Comparison of ENCODE assay signal across 31 cellular contexts in genomic region chr16:11752856-11753255, GRCh38. TPM values are rescaled to one million over a fixed set of nuclear protein-coding genes. Genes with fewer than 3 reads are reported as not detected.
A peak's percentile ranks its signal among the peaks of the same experiment; 100 is the strongest.
DNase-seq lines count a peak whose midpoint lies in the region; ATAC-seq and TF ChIP-seq lines count a peak whose summit lies in the region.
"Had no signal": no experiment of that assay in that cellular context is flagged by ENCODE, and none has a peak within 500 bp of the region (broad histone marks: within the 10 kb centered on the region; RNA-seq: fewer than 3 reads in every experiment).

No MANE protein-coding gene starts in this region.

- H3K27me3 ChIP-seq in right lobe of liver (no peaks in the 10 kb centered on the region), endodermal cell (ENCODE audit: control insufficient read depth, insufficient read depth, low read length, poor library complexity, severe bottlenecking) (no peaks in the 10 kb centered on the region)
- H3K27me3 ChIP-seq: gastrocnemius medialis, MG63 had no signal

- no peaks in the 10 kb centered on the region for H3K27me3 Mint-ChIP-seq in activated naive CD8-positive, alpha-beta T cell
- H3K27me3 Mint-ChIP-seq in activated naive CD8-positive, alpha-beta T cell treated with anti-CD3 and anti-CD28 coated beads for 36 hours: no peaks in the 10 kb centered on the region
- no peaks in the 10 kb centered on the region for H3K27me3 Mint-ChIP-seq in endodermal cell (ENCODE audit: insufficient read depth)
- H3K27me3 Mint-ChIP-seq: naive B cell; stimulated activated naive B cell treated with anti-CD40 and anti-IgM and Interleukin-4, amounts not matched to agents 10 μg/mL and 1 μg/mL and 100 μg/mL, for 72 hours had no signal

- no peak overlapping the region for H3K9ac ChIP-seq in endodermal cell (ENCODE audit: extremely low read depth, low read length, poor library complexity, severe bottlenecking)

- H3K4me3 ChIP-seq in right lobe of liver: no peak overlapping the region
- no peak overlapping the region for H3K4me3 ChIP-seq in endodermal cell (ENCODE audit: low read length)
- H3K4me3 ChIP-seq: gastrocnemius medialis, K562, MG63, SK-N-MC, thoracic aorta had no signal

- no peak for TF ChIP-seq POLR2A in right lobe of liver (IDR thresholded peaks at IDR 0.05)

- H3K27ac ChIP-seq in right lobe of liver (peak overlapping the region in 2 of 3 donors; percentile 9 to 83), endodermal cell (ENCODE audit: low read depth, low read length) (no peak overlapping the region)
- H3K27ac ChIP-seq: gastrocnemius medialis, SK-N-MC, thoracic aorta had no signal

- WGBS in right lobe of liver (ENCODE audit: insufficient coverage, low coverage, low lambda C conversion rate, missing lambda C conversion rate): 64% methylated on average over 3 of the region's 3 CpGs
- 96 to 100% methylated on average over 3 of the region's 3 CpGs for WGBS in endodermal cell (ENCODE audit: insufficient coverage in 1 of 2, insufficient read length in 1 of 2), 2 experiments

- H3K4me1 ChIP-seq in right lobe of liver: peaks cover 0 to 39% (median 9%) of the 10 kb centered on the region in 4 donors
- no peaks in the 10 kb centered on the region for H3K4me1 ChIP-seq in endodermal cell (ENCODE audit: control insufficient read depth, insufficient read depth, low read length)
- H3K4me1 ChIP-seq: gastrocnemius medialis had no signal

- peak overlapping the region; percentile 24 for H3K27ac Mint-ChIP-seq in activated naive CD8-positive, alpha-beta T cell
- no peak overlapping the region for H3K27ac Mint-ChIP-seq in activated naive CD8-positive, alpha-beta T cell treated with anti-CD3 and anti-CD28 coated beads for 36 hours
- H3K27ac Mint-ChIP-seq in endodermal cell: no peak overlapping the region
- H3K27ac Mint-ChIP-seq: activated T-helper 2 cell treated with anti-CD3 and anti-CD28 coated beads, Interferon-gamma antibody, Interleukin-2, Interleukin-4, amounts not matched to agents 10 μg/mL and 5 μg/mL and 100 μg/mL, durations not matched to agents 14 hours and 24 hours and 36 hours; HFFc6; stimulated activated naive B cell treated with anti-CD40 and anti-IgM and Interleukin-4, amounts not matched to agents 10 μg/mL and 1 μg/mL and 100 μg/mL, for 72 hours; T-helper 2 cell treated with Interferon-gamma antibody and Interleukin-4, amounts not matched to agents 5 μg/mL and 100 μg/mL, for 36 hours; WTC11 had no signal

- H3K4me3 Mint-ChIP-seq in activated naive CD8-positive, alpha-beta T cell: no peak overlapping the region
- H3K4me3 Mint-ChIP-seq in activated naive CD8-positive, alpha-beta T cell treated with anti-CD3 and anti-CD28 coated beads for 36 hours: no peak overlapping the region
- no peak overlapping the region for H3K4me3 Mint-ChIP-seq in endodermal cell
- H3K4me3 Mint-ChIP-seq: CD14-positive monocyte; HFFc6; immature natural killer cell; naive B cell; stimulated activated naive B cell treated with anti-CD40 and anti-IgM and Interleukin-4, amounts not matched to agents 10 μg/mL and 1 μg/mL and 100 μg/mL, for 72 hours; T-helper 2 cell treated with Interferon-gamma antibody and Interleukin-4, amounts not matched to agents 5 μg/mL and 100 μg/mL, for 36 hours; WTC11 had no signal

- H3K9me3 ChIP-seq in right lobe of liver (no peaks in the 10 kb centered on the region), endodermal cell (ENCODE audit: control insufficient read depth, low read length) (no peaks in the 10 kb centered on the region)
- H3K9me3 ChIP-seq: gastrocnemius medialis, MG63, thoracic aorta had no signal

- no peak for DNase-seq in activated naive CD8-positive, alpha-beta T cell treated with anti-CD3 and anti-CD28 coated beads for 36 hours
- DNase-seq in NCI-H510A (lab: John Stamatoyannopoulos, UW) (peak; percentile 31), right lobe of liver (no peak), HUDEP-2 (lab: John Stamatoyannopoulos, UW; ENCODE audit: unreplicated experiment in 76 of 76) (no peak), endodermal cell (no peak), HCEC 1CT (no peak)
- DNase-seq: activated CD4-positive, alpha-beta T cell treated with anti-CD3 and anti-CD28 coated beads, Interleukin-2, amount 50 U/mL, for 1 hour; cortex of kidney; DMS 273 treated with DMSO at 0.1 percent for 48 hours; gastrocnemius medialis; GDM1; HFFc6; hippocampal formation; immature natural killer cell; mesendoderm; MG63; naive B cell; NCI-H1436; NCI-H69; occipital lobe; stimulated activated CD4-positive, alpha-beta T cell treated with anti-CD3 and anti-CD28 coated beads, Interleukin-2, amount 100 ng/mL, for 48 hours; stimulated activated naive B cell treated with anti-CD40 and anti-IgM and Interleukin-4, amounts not matched to agents 10 μg/mL and 1 μg/mL and 100 μg/mL, for 72 hours had no signal

- TF ChIP-seq CTCF in right lobe of liver (IDR thresholded peaks at IDR 0.05): no peak
- TF ChIP-seq CTCF in endodermal cell (conservative IDR thresholded peaks at IDR 0.05): no peak

- peak in 1 of 4 donors; percentile 27 for ATAC-seq in right lobe of liver
- ATAC-seq: gastrocnemius medialis; K562; left lobe of liver; stimulated activated naive B cell treated with anti-CD40 and anti-IgM and Interleukin-4, amounts not matched to agents 10 μg/mL and 1 μg/mL and 100 μg/mL, for 72 hours; WTC11 had no signal

- H3K4me1 Mint-ChIP-seq in activated naive CD8-positive, alpha-beta T cell (ENCODE audit: low read depth): no peaks in the 10 kb centered on the region
- H3K4me1 Mint-ChIP-seq in activated naive CD8-positive, alpha-beta T cell treated with anti-CD3 and anti-CD28 coated beads for 36 hours: no peaks in the 10 kb centered on the region
- H3K4me1 Mint-ChIP-seq in endodermal cell: peaks cover 5% of the 10 kb centered on the region
- H3K4me1 Mint-ChIP-seq: CD14-positive monocyte, immature natural killer cell had no signal

- intact Hi-C loops in right lobe of liver (cut with DNase I): no loop called here

- no peaks in the 10 kb centered on the region for H3K9me3 Mint-ChIP-seq in activated naive CD8-positive, alpha-beta T cell (ENCODE audit: low read depth)
- no peaks in the 10 kb centered on the region for H3K9me3 Mint-ChIP-seq in activated naive CD8-positive, alpha-beta T cell treated with anti-CD3 and anti-CD28 coated beads for 36 hours
- H3K9me3 Mint-ChIP-seq in endodermal cell: no peaks in the 10 kb centered on the region
- H3K9me3 Mint-ChIP-seq: activated T-helper 2 cell treated with anti-CD3 and anti-CD28 coated beads, Interferon-gamma antibody, Interleukin-2, Interleukin-4, amounts not matched to agents 10 μg/mL and 5 μg/mL and 100 μg/mL, durations not matched to agents 14 hours and 24 hours and 36 hours; CD14-positive monocyte; HFFc6; immature natural killer cell; naive B cell; stimulated activated naive B cell treated with anti-CD40 and anti-IgM and Interleukin-4, amounts not matched to agents 10 μg/mL and 1 μg/mL and 100 μg/mL, for 72 hours; T-helper 2 cell treated with Interferon-gamma antibody and Interleukin-4, amounts not matched to agents 5 μg/mL and 100 μg/mL, for 36 hours; WTC11 had no signal

- H3K36me3 ChIP-seq in right lobe of liver (peaks cover 8 to 42% (median 18%) of the 10 kb centered on the region in 4 donors), endodermal cell (ENCODE audit: control insufficient read depth, insufficient read depth, low read length) (peaks cover 66% of the 10 kb centered on the region)

- peaks cover 15% of the 10 kb centered on the region for H3K36me3 Mint-ChIP-seq in activated naive CD8-positive, alpha-beta T cell
- H3K36me3 Mint-ChIP-seq in activated naive CD8-positive, alpha-beta T cell treated with anti-CD3 and anti-CD28 coated beads for 36 hours: peaks cover 24% of the 10 kb centered on the region
- peaks cover 60% of the 10 kb centered on the region for H3K36me3 Mint-ChIP-seq in endodermal cell (ENCODE audit: low read depth)

RNA-seq across cellular contexts. Expression of gene TXNDC11, which starts 10.2 kb away (rescaled TPM):
- total RNA-seq in activated naive CD8-positive, alpha-beta T cell treated with anti-CD3 and anti-CD28 coated beads for 36 hours: 10 to 100 TPM; 24.5 to 27.3 TPM
- total RNA-seq in right lobe of liver (10 to 100 TPM; 43.2 to 63.3 (median 54.0) TPM), endodermal cell (10 to 100 TPM; 16.4 to 20.8 TPM)
- polyA plus RNA-seq in endodermal cell (2013, experiment 1 of 2): 13.2 TPM
- polyA plus RNA-seq in endodermal cell (2013, experiment 2 of 2): 13.6 TPM

RNA-seq across cellular contexts. Expression of gene ZC3H7A, which starts 44.2 kb away (rescaled TPM):
- 10 to 100 TPM; 54.1 to 57.9 TPM for total RNA-seq in activated naive CD8-positive, alpha-beta T cell treated with anti-CD3 and anti-CD28 coated beads for 36 hours
- total RNA-seq in right lobe of liver (10 to 100 TPM; 22.8 to 34.0 (median 26.9) TPM), endodermal cell (10 to 100 TPM; 37.7 to 38.5 TPM)
- 49.7 TPM for polyA plus RNA-seq in endodermal cell (2013, experiment 1 of 2)
- 47.6 TPM for polyA plus RNA-seq in endodermal cell (2013, experiment 2 of 2)
